Comparison of ENCODE assay signal across 18 cellular contexts in genomic region chr7:149843566-149843965, GRCh38. TPM values are rescaled to one million over a fixed set of nuclear protein-coding genes. Genes with fewer than 3 reads are reported as not detected.
DNase-seq lines count a peak whose midpoint lies in the region; ATAC-seq, FAIRE-seq and TF ChIP-seq lines count a peak whose summit lies in the region.
"Had no signal": no experiment of that assay in that cellular context is flagged by ENCODE, and none has a peak within 500 bp of the region (broad histone marks: within the 10 kb centered on the region; RNA-seq: fewer than 3 reads in every experiment).

No MANE protein-coding gene starts in this region.

- TF ChIP-seq POLR2A in sigmoid colon (IDR thresholded peaks at IDR 0.05): no peak

- TF ChIP-seq EP300 in sigmoid colon (IDR thresholded peaks at IDR 0.05): no peak

- 95% methylated on average over 9 of the region's 9 CpGs for WGBS in sigmoid colon, 2 donors

- no peak overlapping the region for H3K4me3 Mint-ChIP-seq in T-helper 17 cell
- H3K4me3 Mint-ChIP-seq in naive thymus-derived CD8-positive, alpha-beta T cell: no peak overlapping the region
- H3K4me3 Mint-ChIP-seq: B cell; CD4-positive, alpha-beta T cell had no signal

- H3K4me3 ChIP-seq in BLaER1 treated with 17β-estradiol and CSF1 and Interleukin-3, amounts not matched to agents 10 nM and 100 nM: no peak overlapping the region
- H3K4me3 ChIP-seq in kidney (ENCODE audit: low read length in 2 of 2): no peak overlapping the region
- no peak overlapping the region for H3K4me3 ChIP-seq in sigmoid colon

- peaks cover 32% of the 10 kb centered on the region for H3K4me1 Mint-ChIP-seq in T-helper 17 cell
- H3K4me1 Mint-ChIP-seq in naive thymus-derived CD8-positive, alpha-beta T cell: peaks cover 34 to 62% (median 56%) of the 10 kb centered on the region in 4 donors

- H3K4me1 ChIP-seq in BLaER1 treated with 17β-estradiol and CSF1 and Interleukin-3, amounts not matched to agents 10 nM and 100 nM: peaks cover 59 to 72% (median 63%) of the 10 kb centered on the region in 10 experiments
- peaks cover 0 to 6% of the 10 kb centered on the region in 2 donors for H3K4me1 ChIP-seq in kidney (ENCODE audit: control insufficient read depth in 1 of 2, insufficient read depth in 1 of 2, low read depth in 1 of 2, low read length in 2 of 2)
- H3K4me1 ChIP-seq in sigmoid colon: peaks cover 0 to 13% (median 5%) of the 10 kb centered on the region in 4 donors

- no peaks in the 10 kb centered on the region for H3K9me3 ChIP-seq in BLaER1 treated with 17β-estradiol and CSF1 and Interleukin-3, amounts not matched to agents 10 nM and 100 nM (replicated peaks in 1 of 11)
- H3K9me3 ChIP-seq in T-helper 17 cell (ENCODE audit: control insufficient read depth, low read length, poor library complexity, severe bottlenecking) (no peaks in the 10 kb centered on the region), kidney (ENCODE audit: control insufficient read depth in 1 of 2, low read length in 2 of 2) (no peaks in the 10 kb centered on the region), sigmoid colon (no peaks in the 10 kb centered on the region)
- H3K9me3 ChIP-seq: Caco-2 had no signal

- TF ChIP-seq CTCF in kidney (IDR thresholded peaks at IDR 0.05; ENCODE audit: borderline replicate concordance, extremely low read depth, insufficient read depth): no peak
- TF ChIP-seq CTCF in sigmoid colon (IDR thresholded peaks at IDR 0.05): no peak

- H4K20me1 ChIP-seq in BLaER1 treated with 17β-estradiol and CSF1 and Interleukin-3, amounts not matched to agents 10 nM and 100 nM: peaks cover 0 to 10% (median 0%) of the 10 kb centered on the region in 11 experiments; a peak in 4 of 22 replicates

- intact Hi-C loops in kidney (cut with DNase I) (no loop called here), sigmoid colon (cut with DNase I) (no loop called here)

- POLR2A ChIA-PET in naive thymus-derived CD8-positive, alpha-beta T cell (lab: Charles Lee): interaction anchor here (10.9 kb wide), 1 partner anchor 22 kb away, joined by 241 read pairs; no protein-coding TSS in a partner anchor

- H3K27ac Mint-ChIP-seq in T-helper 17 cell: peak overlapping the region; percentile 27
- peak overlapping the region in 2 of 10 donors; percentile 45 to 65 for H3K27ac Mint-ChIP-seq in naive thymus-derived CD8-positive, alpha-beta T cell
- H3K27ac Mint-ChIP-seq: B cell; CD4-positive, alpha-beta T cell had no signal

- DNase-seq in T-helper 17 cell (no peak), kidney (peak; percentile 49), sigmoid colon (peak; percentile 33)
- DNase-seq in naive thymus-derived CD8-positive, alpha-beta T cell: no peak
- DNase-seq: C1 segment of cervical spinal cord; CD4-positive, alpha-beta T cell; DMS153; DMS79; GDM1; GOT3; H7; IMR-90 had no signal

- peak overlapping the region in 7 of 11 experiments; percentile 10 to 91 (median 88); a peak in 9 of 22 replicates for H3K27ac ChIP-seq in BLaER1 treated with 17β-estradiol and CSF1 and Interleukin-3, amounts not matched to agents 10 nM and 100 nM
- H3K27ac ChIP-seq in kidney (ENCODE audit: low read depth in 2 of 2, low read length in 2 of 2): no peak overlapping the region
- H3K27ac ChIP-seq in sigmoid colon: no peak overlapping the region

- H3K36me3 Mint-ChIP-seq in T-helper 17 cell (ENCODE audit: low read depth): no peaks in the 10 kb centered on the region
- H3K36me3 Mint-ChIP-seq in naive thymus-derived CD8-positive, alpha-beta T cell: peaks cover 0 to 24% (median 6%) of the 10 kb centered on the region in 3 donors

- ATAC-seq in T-helper 17 cell (no peak), GM21576 (IDR thresholded peaks at IDR 0.05; ENCODE audit: unreplicated experiment) (no peak)
- ATAC-seq in naive thymus-derived CD8-positive, alpha-beta T cell: no peak

- H3K36me3 ChIP-seq in BLaER1 treated with 17β-estradiol and CSF1 and Interleukin-3, amounts not matched to agents 10 nM and 100 nM: peaks cover 0 to 9% (median 4%) of the 10 kb centered on the region in 11 experiments; a peak in 7 of 22 replicates
- H3K36me3 ChIP-seq in kidney (ENCODE audit: control insufficient read depth in 1 of 2, insufficient read depth in 2 of 2, low read length in 2 of 2) (peaks cover 4 to 6% of the 10 kb centered on the region in 2 donors), sigmoid colon (peaks cover 0 to 30% (median 2%) of the 10 kb centered on the region in 4 donors)

- H3K9me3 Mint-ChIP-seq in naive thymus-derived CD8-positive, alpha-beta T cell: no peaks in the 10 kb centered on the region
- H3K9me3 Mint-ChIP-seq: CD4-positive, alpha-beta T cell had no signal

- no peak for FAIRE-seq in kidney (lab: Jason Lieb, UNC)
- FAIRE-seq: D721Med, HTR-8/SVneo had no signal

- no peaks in the 10 kb centered on the region for H3K27me3 ChIP-seq in BLaER1 treated with 17β-estradiol and CSF1 and Interleukin-3, amounts not matched to agents 10 nM and 100 nM
- no peaks in the 10 kb centered on the region for H3K27me3 ChIP-seq in sigmoid colon

- H3K9ac ChIP-seq in BLaER1 treated with 17β-estradiol and CSF1 and Interleukin-3, amounts not matched to agents 10 nM and 100 nM: no peak overlapping the region; a peak in 1 of 22 replicates
- no peak overlapping the region for H3K9ac ChIP-seq in kidney (ENCODE audit: low read length in 2 of 2)

- H3K4me2 ChIP-seq in BLaER1 treated with 17β-estradiol and CSF1 and Interleukin-3, amounts not matched to agents 10 nM and 100 nM: peak overlapping the region in 9 of 11 experiments; percentile 15 to 98 (median 95); a peak in 15 of 22 replicates

- H3K27me3 Mint-ChIP-seq in T-helper 17 cell: no peaks in the 10 kb centered on the region
- no peaks in the 10 kb centered on the region for H3K27me3 Mint-ChIP-seq in naive thymus-derived CD8-positive, alpha-beta T cell
- H3K27me3 Mint-ChIP-seq: B cell; CD4-positive, alpha-beta T cell had no signal

RNA-seq across cellular contexts. Expression of gene ZNF862, which starts 5.4 kb away (rescaled TPM):
- total RNA-seq in T-helper 17 cell: 10 to 100 TPM; 27.5 to 31.0 TPM
- 29.1 TPM for total RNA-seq in kidney
- polyA plus RNA-seq in kidney (ENCODE audit: insufficient read depth, low read depth, low replicate concordance): 5.7 TPM
- total RNA-seq in sigmoid colon: 10 to 100 TPM; 12.5 to 23.8 (median 15.9) TPM
- polyA plus RNA-seq in sigmoid colon: 1 to 10 TPM in 2 of 3 donors, under 1 TPM in 1; 0.92 to 9.6 (median 6.0) TPM
- 10 to 100 TPM; 82.9 to 88.4 TPM for total RNA-seq in naive thymus-derived CD8-positive, alpha-beta T cell
- polyA plus RNA-seq in naive thymus-derived CD8-positive, alpha-beta T cell: 10 to 100 TPM in 1 of 3 donors, 1 to 10 TPM in 2; 6.1 to 10.6 (median 9.6) TPM

RNA-seq across cellular contexts. Expression of gene ATP6V0E2, which starts 30.2 kb away (rescaled TPM):
- total RNA-seq in T-helper 17 cell (10 to 100 TPM; 29.4 to 38.5 TPM), kidney (19.8 TPM), sigmoid colon (10 to 100 TPM; 16.6 to 41.7 (median 29.9) TPM)
- polyA plus RNA-seq in kidney (ENCODE audit: insufficient read depth, low read depth, low replicate concordance) (138 TPM), sigmoid colon (10 to 100 TPM; 13.2 to 45.5 (median 22.8) TPM)
- total RNA-seq in naive thymus-derived CD8-positive, alpha-beta T cell: 10 to 100 TPM; 81.7 to 90.5 TPM
- 100 to 1,000 TPM; 209 to 253 (median 246) TPM for polyA plus RNA-seq in naive thymus-derived CD8-positive, alpha-beta T cell

Comparison
In these comparisons a context has a peak if more than half of its experiments do, and no peak if none do; other contexts are left out.
1. H3K27ac ChIP-seq: peak in BLaER1 treated with 17β-estradiol and CSF1 and Interleukin-3, amounts not matched to agents 10 nM and 100 nM (7 of 11); none in kidney (0 of 2) and sigmoid colon (0 of 4).
2. DNase-seq: peak in kidney (single experiment) and sigmoid colon (single experiment); none in T-helper 17 cell (0 of 3) and naive thymus-derived CD8-positive, alpha-beta T cell (0 of 10).